27 cellular contexts compared by ENCODE assay signal in genomic region chr3:14368146-14368545, GRCh38.
"Had no signal": no experiment of that assay in that cellular context is flagged by ENCODE, and none has a peak within 500 bp of the region (broad histone marks: within the 10 kb centered on the region; RNA-seq: fewer than 3 reads in every experiment).

No MANE protein-coding gene starts in this region.

- DNase-seq: cerebellar nuclear complex; cortex of kidney; effector memory CD8-positive, alpha-beta T cell; foreskin fibroblast; heart left ventricle; left cardiac atrium; left ventricle myocardium superior; lower lobe of right lung; natural killer cell; pancreas; retina; stimulated activated CD4-positive, alpha-beta T cell treated with anti-CD3 and anti-CD28 coated beads, Interleukin-12 subunit alpha, Interleukin-12 subunit beta, amount 100 ng/mL, for 4 hours; stimulated activated CD4-positive, alpha-beta T cell treated with anti-CD3 and anti-CD28 coated beads, Interleukin-1b, Interleukin-23, amount 100 ng/mL, for 48 hours; stimulated activated CD4-positive, alpha-beta T cell treated with anti-CD3 and anti-CD28 coated beads, Interleukin-4, amount 100 ng/mL, for 1 hour; stimulated activated CD8-positive, alpha-beta memory T cell treated with anti-CD3 and anti-CD28 coated beads, Interleukin-4, amount 100 ng/mL, for 48 hours; stimulated activated naive CD4-positive, alpha-beta T cell; substantia nigra; testis; tibial artery; upper lobe of left lung had no signal

- H3K27me3 ChIP-seq: hepatocyte, neutrophil, pancreas, testis, upper lobe of left lung had no signal

- H3K4me3 Mint-ChIP-seq: effector memory CD8-positive, alpha-beta T cell; natural killer cell had no signal

- H3K4me3 ChIP-seq: gastroesophageal sphincter, heart left ventricle, hepatocyte, lower lobe of right lung, pancreas, smooth muscle cell, testis, tibial artery, upper lobe of left lung had no signal

- H3K27ac ChIP-seq: epithelial cell of prostate, gastroesophageal sphincter, heart left ventricle, hepatocyte, lower lobe of right lung, neutrophil, pancreas, testis, tibial artery, upper lobe of left lung had no signal

- H3K9me3 Mint-ChIP-seq: effector memory CD8-positive, alpha-beta T cell; natural killer cell had no signal

- H3K4me2 ChIP-seq: hepatocyte, smooth muscle cell had no signal

- H3K27ac Mint-ChIP-seq: effector memory CD8-positive, alpha-beta T cell; natural killer cell had no signal

- H2AFZ ChIP-seq: hepatocyte had no signal

- H3K9me3 ChIP-seq: gastroesophageal sphincter, heart left ventricle, lower lobe of right lung, neutrophil, pancreas, testis, tibial artery, upper lobe of left lung had no signal

- H3K4me1 ChIP-seq: testis had no signal

- ATAC-seq: effector memory CD8-positive, alpha-beta T cell; esophagus mucosa; gastroesophageal sphincter; heart left ventricle; left cardiac atrium; left ventricle myocardium superior; lower lobe of right lung; natural killer cell; pancreas; sciatic nerve had no signal

- H3K36me3 Mint-ChIP-seq: natural killer cell had no signal

- H3K36me3 ChIP-seq: gastroesophageal sphincter, heart left ventricle, lower lobe of right lung, neutrophil, pancreas, tibial artery, upper lobe of left lung had no signal
